ENCODE assay signal across 37 cellular contexts in the genomic region with DNA sequence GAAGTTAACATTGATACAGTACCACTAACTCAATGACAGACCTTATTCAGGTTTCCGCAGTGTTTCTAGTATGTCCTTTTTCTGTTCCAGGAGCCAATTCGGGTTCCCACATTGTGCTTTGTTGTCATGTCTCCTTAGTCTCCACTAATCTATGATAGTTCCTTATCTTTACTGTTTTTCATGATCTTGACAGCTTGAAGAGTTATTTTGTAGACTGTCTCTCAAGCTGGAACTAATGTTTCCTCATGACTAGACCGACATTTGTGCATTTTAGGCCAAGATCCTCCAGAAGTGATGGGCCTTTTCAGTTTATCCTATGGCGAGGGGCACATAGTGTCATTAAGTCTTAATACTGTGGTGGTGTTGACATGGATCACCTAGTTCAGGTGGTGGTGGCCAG.
"Had no signal": no experiment of that assay in that cellular context is flagged by ENCODE, and none has a peak within 500 bp of the region (broad histone marks: within the 10 kb centered on the region; RNA-seq: fewer than 3 reads in every experiment).

No MANE protein-coding gene starts in this region.

- H3K27ac Mint-ChIP-seq: activated naive CD4-positive, alpha-beta T cell treated with anti-CD3 and anti-CD28 coated beads for 36 hours; activated naive CD4-positive, alpha-beta T cell treated with anti-CD3 and anti-CD28 coated beads, Interleukin-2, amount 10 ng/mL, durations not matched to agents 7 days and 5 days; activated naive CD4-positive, alpha-beta T cell treated with anti-CD3 and anti-CD28 coated beads, Interleukin-2, amount 50 U/mL, for 24 hours; activated naive CD4-positive, alpha-beta T cell treated with anti-CD3 and anti-CD28 coated beads, Interleukin-2, amount 50 U/mL, for 72 hours; activated naive CD8-positive, alpha-beta T cell; activated naive CD8-positive, alpha-beta T cell treated with anti-CD3 and anti-CD28 coated beads for 36 hours; activated naive CD8-positive, alpha-beta T cell treated with anti-CD3 and anti-CD28 coated beads, Interleukin-2, amount 10 ng/mL, durations not matched to agents 7 days and 5 days; activated naive CD8-positive, alpha-beta T cell treated with anti-CD3 and anti-CD28 coated beads, Interleukin-2, amount 50 U/mL, for 24 hours; activated T-cell treated with anti-CD3 and anti-CD28 coated beads, Interleukin-2, amount 50 U/mL, for 72 hours; activated T-helper 1 cell treated with anti-CD3 and anti-CD28 coated beads, Interleukin-12 subunit alpha, Interleukin-12 subunit beta, Interleukin-2, Interleukin-4 antibody, amounts not matched to agents 30 ng/mL and 10 ng/mL and 1 ng/mL, durations not matched to agents 14 hours and 24 hours and 36 hours; activated T-helper 17 cell treated with anti-CD3 and anti-CD28 coated beads, Interleukin-2, amount 50 U/mL, for 72 hours; activated T-helper 2 cell treated with anti-CD3 and anti-CD28 coated beads, Interferon-gamma antibody, Interleukin-2, Interleukin-4, amounts not matched to agents 10 μg/mL and 5 μg/mL and 100 μg/mL, durations not matched to agents 14 hours and 24 hours and 36 hours; brain had no signal

- FAIRE-seq: bronchial epithelial cell had no signal

- H3K9me3 Mint-ChIP-seq: activated naive CD4-positive, alpha-beta T cell treated with anti-CD3 and anti-CD28 coated beads for 36 hours; activated naive CD4-positive, alpha-beta T cell treated with anti-CD3 and anti-CD28 coated beads, Interleukin-2, amount 10 ng/mL, durations not matched to agents 7 days and 5 days; activated naive CD4-positive, alpha-beta T cell treated with anti-CD3 and anti-CD28 coated beads, Interleukin-2, amount 50 U/mL, for 24 hours; activated naive CD4-positive, alpha-beta T cell treated with anti-CD3 and anti-CD28 coated beads, Interleukin-2, amount 50 U/mL, for 72 hours; activated naive CD8-positive, alpha-beta T cell treated with anti-CD3 and anti-CD28 coated beads for 36 hours; activated naive CD8-positive, alpha-beta T cell treated with anti-CD3 and anti-CD28 coated beads, Interleukin-2, amount 50 U/mL, for 24 hours; activated T-cell treated with anti-CD3 and anti-CD28 coated beads, Interleukin-2, amount 50 U/mL, for 4 hours; activated T-cell treated with anti-CD3 and anti-CD28 coated beads, Interleukin-2, amount 50 U/mL, for 72 hours; activated T-helper 1 cell treated with anti-CD3 and anti-CD28 coated beads, Interleukin-12 subunit alpha, Interleukin-12 subunit beta, Interleukin-2, Interleukin-4 antibody, amounts not matched to agents 30 ng/mL and 10 ng/mL and 1 ng/mL, durations not matched to agents 14 hours and 24 hours and 36 hours; activated T-helper 17 cell treated with anti-CD3 and anti-CD28 coated beads, Interleukin-2, amount 50 U/mL, for 72 hours; activated T-helper 2 cell treated with anti-CD3 and anti-CD28 coated beads, Interferon-gamma antibody, Interleukin-2, Interleukin-4, amounts not matched to agents 10 μg/mL and 5 μg/mL and 100 μg/mL, durations not matched to agents 14 hours and 24 hours and 36 hours; central memory CD8-positive, alpha-beta T cell had no signal

- DNase-seq: activated effector memory CD4-positive, alpha-beta T cell treated with anti-CD3 and anti-CD28 coated beads, Interleukin-2, amount 50 U/mL, for 16 hours; activated effector memory CD4-positive, alpha-beta T cell treated with Interleukin-2 at 50 U/mL for 16 hours; activated gamma-delta T cell; activated gamma-delta T cell treated with Interleukin-2 at 50 U/mL for 16 hours; activated naive CD4-positive, alpha-beta T cell; activated naive CD4-positive, alpha-beta T cell treated with anti-CD3 and anti-CD28 coated beads for 36 hours; activated naive CD4-positive, alpha-beta T cell treated with anti-CD3 and anti-CD28 coated beads, Interleukin-2, amount 10 ng/mL, durations not matched to agents 7 days and 5 days; activated naive CD4-positive, alpha-beta T cell treated with anti-CD3 and anti-CD28 coated beads, Interleukin-2, amount 50 U/mL, for 16 hours; activated naive CD4-positive, alpha-beta T cell treated with Interleukin-2 at 50 U/mL for 16 hours; activated naive CD8-positive, alpha-beta T cell treated with anti-CD3 and anti-CD28 coated beads for 36 hours; activated naive CD8-positive, alpha-beta T cell treated with anti-CD3 and anti-CD28 coated beads, Interleukin-2, amount 10 ng/mL, durations not matched to agents 7 days and 5 days; activated naive CD8-positive, alpha-beta T cell treated with anti-CD3 and anti-CD28 coated beads, Interleukin-2, amount 50 U/mL, for 24 hours; activated T-cell treated with anti-CD3 and anti-CD28 coated beads, Interleukin-2, amount 50 U/mL, for 4 hours; activated T-cell treated with anti-CD3 and anti-CD28 coated beads, Interleukin-2, amount 50 U/mL, for 48 hours; activated T-cell treated with anti-CD3 and anti-CD28 coated beads, Interleukin-2, amount 50 U/mL, for 72 hours; adrenal gland; amniotic stem cell; amygdala; anterior cingulate cortex; aorta; body of pancreas; brain microvascular endothelial cell; caudate nucleus; central memory CD4-positive, alpha-beta T cell; cerebellar nuclear complex had no signal

- H3K4me1 Mint-ChIP-seq: activated naive CD4-positive, alpha-beta T cell treated with anti-CD3 and anti-CD28 coated beads, Interleukin-2, amount 50 U/mL, for 24 hours; activated naive CD8-positive, alpha-beta T cell treated with anti-CD3 and anti-CD28 coated beads for 36 hours; activated naive CD8-positive, alpha-beta T cell treated with anti-CD3 and anti-CD28 coated beads, Interleukin-2, amount 50 U/mL, for 24 hours; activated T-helper 17 cell treated with anti-CD3 and anti-CD28 coated beads, Interleukin-2, amount 50 U/mL, for 72 hours; brain; central memory CD8-positive, alpha-beta T cell had no signal

- H3K36me3 ChIP-seq: adrenal gland, ascending aorta, brain microvascular endothelial cell, breast epithelium, cardiac muscle cell had no signal

- ATAC-seq: activated naive CD4-positive, alpha-beta T cell treated with anti-CD3 and anti-CD28 coated beads, Interleukin-2, amount 50 U/mL, for 72 hours; activated naive CD8-positive, alpha-beta T cell treated with anti-CD3 and anti-CD28 coated beads, Interleukin-2, amount 50 U/mL, for 24 hours; activated T-cell treated with anti-CD3 and anti-CD28 coated beads, Interleukin-2, amount 50 U/mL, for 4 hours; activated T-cell treated with anti-CD3 and anti-CD28 coated beads, Interleukin-2, amount 50 U/mL, for 72 hours; activated T-helper 17 cell treated with anti-CD3 and anti-CD28 coated beads, Interleukin-2, amount 50 U/mL, for 72 hours; body of pancreas had no signal

- H3K27ac ChIP-seq: adrenal gland, ascending aorta, body of pancreas, brain microvascular endothelial cell, breast epithelium, cardiac muscle cell had no signal

- H3K4me3 ChIP-seq: adrenal gland, ascending aorta, body of pancreas, breast epithelium, cardiac muscle cell had no signal

- H3K9me3 ChIP-seq: adrenal gland, ascending aorta, body of pancreas, breast epithelium had no signal

- H3K4me1 ChIP-seq: adrenal gland, ascending aorta, body of pancreas, breast epithelium had no signal

- H3K27me3 ChIP-seq: adrenal gland, ascending aorta, body of pancreas, brain microvascular endothelial cell, breast epithelium had no signal

- H3K36me3 Mint-ChIP-seq: activated naive CD4-positive, alpha-beta T cell treated with anti-CD3 and anti-CD28 coated beads, Interleukin-2, amount 10 ng/mL, durations not matched to agents 7 days and 5 days; activated naive CD4-positive, alpha-beta T cell treated with anti-CD3 and anti-CD28 coated beads, Interleukin-2, amount 50 U/mL, for 72 hours; activated naive CD8-positive, alpha-beta T cell treated with anti-CD3 and anti-CD28 coated beads for 36 hours; activated naive CD8-positive, alpha-beta T cell treated with anti-CD3 and anti-CD28 coated beads, Interleukin-2, amount 10 ng/mL, durations not matched to agents 7 days and 5 days; brain had no signal

- H3K4me3 Mint-ChIP-seq: activated naive CD4-positive, alpha-beta T cell treated with anti-CD3 and anti-CD28 coated beads for 36 hours; activated naive CD4-positive, alpha-beta T cell treated with anti-CD3 and anti-CD28 coated beads, Interleukin-2, amount 10 ng/mL, durations not matched to agents 7 days and 5 days; activated naive CD4-positive, alpha-beta T cell treated with anti-CD3 and anti-CD28 coated beads, Interleukin-2, amount 50 U/mL, for 24 hours; activated naive CD8-positive, alpha-beta T cell; activated naive CD8-positive, alpha-beta T cell treated with anti-CD3 and anti-CD28 coated beads for 36 hours; activated naive CD8-positive, alpha-beta T cell treated with anti-CD3 and anti-CD28 coated beads, Interleukin-2, amount 10 ng/mL, durations not matched to agents 7 days and 5 days; activated naive CD8-positive, alpha-beta T cell treated with anti-CD3 and anti-CD28 coated beads, Interleukin-2, amount 50 U/mL, for 24 hours; activated T-cell treated with anti-CD3 and anti-CD28 coated beads, Interleukin-2, amount 50 U/mL, for 4 hours; activated T-cell treated with anti-CD3 and anti-CD28 coated beads, Interleukin-2, amount 50 U/mL, for 72 hours; activated T-helper 1 cell treated with anti-CD3 and anti-CD28 coated beads, Interleukin-12 subunit alpha, Interleukin-12 subunit beta, Interleukin-2, Interleukin-4 antibody, amounts not matched to agents 30 ng/mL and 10 ng/mL and 1 ng/mL, durations not matched to agents 14 hours and 24 hours and 36 hours; activated T-helper 17 cell treated with anti-CD3 and anti-CD28 coated beads, Interleukin-2, amount 50 U/mL, for 72 hours; brain; central memory CD8-positive, alpha-beta T cell had no signal
